ENCODE assay signal across 20 cellular contexts in genomic region chr10:78718032-78718572, GRCh38.
"Had no signal": no experiment of that assay in that cellular context is flagged by ENCODE, and none has a peak within 500 bp of the region (broad histone marks: within the 10 kb centered on the region; RNA-seq: fewer than 3 reads in every experiment).

No MANE protein-coding gene starts in this region.

- H3K27ac ChIP-seq: cardiac muscle cell, parathyroid adenoma, vagina, WERI-Rb-1 had no signal

- H2AFZ ChIP-seq: parathyroid adenoma had no signal

- DNase-seq: activated CD8-positive, alpha-beta memory T cell treated with anti-CD3 and anti-CD28 coated beads, Interleukin-2, amount 50 U/mL, for 48 hours; activated naive CD4-positive, alpha-beta T cell treated with Interleukin-2 at 50 U/mL for 16 hours; activated naive CD8-positive, alpha-beta T cell treated with anti-CD3 and anti-CD28 coated beads for 36 hours; activated T-cell treated with anti-CD3 and anti-CD28 coated beads, Interleukin-2, amount 50 U/mL, for 4 hours; body of pancreas; effector memory CD4-positive, alpha-beta T cell; hypothalamus; mucosa of descending colon; naive B cell; nucleus accumbens; right cardiac atrium; stimulated activated CD4-positive, alpha-beta T cell treated with anti-CD3 and anti-CD28 coated beads, Interleukin-2, amount 100 ng/mL, for 24 hours; stimulated activated naive B cell treated with anti-CD40 and anti-IgM and Interleukin-4, amounts not matched to agents 10 μg/mL and 1 μg/mL and 100 μg/mL, for 72 hours; WERI-Rb-1 had no signal

- H3K36me3 ChIP-seq: cardiac muscle cell, thoracic aorta, vagina, WERI-Rb-1 had no signal

- H3K36me3 Mint-ChIP-seq: activated naive CD8-positive, alpha-beta T cell treated with anti-CD3 and anti-CD28 coated beads for 36 hours; memory B cell; naive B cell; stimulated activated naive B cell treated with anti-CD40 and anti-IgM and Interleukin-4, amounts not matched to agents 10 μg/mL and 1 μg/mL and 100 μg/mL, for 72 hours; type B pancreatic cell had no signal

- H3K27ac Mint-ChIP-seq: activated naive CD8-positive, alpha-beta T cell treated with anti-CD3 and anti-CD28 coated beads for 36 hours; memory B cell; naive B cell; stimulated activated naive B cell treated with anti-CD40 and anti-IgM and Interleukin-4, amounts not matched to agents 10 μg/mL and 1 μg/mL and 100 μg/mL, for 72 hours; type B pancreatic cell had no signal

- H3K27me3 ChIP-seq: body of pancreas, cardiac muscle cell, vagina had no signal

- H3K4me3 ChIP-seq: body of pancreas, cardiac muscle cell, mucosa of descending colon, thoracic aorta, vagina had no signal

- H3K4me1 Mint-ChIP-seq: memory B cell; naive B cell; stimulated activated naive B cell treated with anti-CD40 and anti-IgM and Interleukin-4, amounts not matched to agents 10 μg/mL and 1 μg/mL and 100 μg/mL, for 72 hours had no signal

- H3K4me3 Mint-ChIP-seq: activated naive CD8-positive, alpha-beta T cell treated with anti-CD3 and anti-CD28 coated beads for 36 hours; activated T-cell treated with anti-CD3 and anti-CD28 coated beads, Interleukin-2, amount 50 U/mL, for 4 hours; memory B cell; naive B cell; stimulated activated naive B cell treated with anti-CD40 and anti-IgM and Interleukin-4, amounts not matched to agents 10 μg/mL and 1 μg/mL and 100 μg/mL, for 72 hours; type B pancreatic cell had no signal

- H3K4me1 ChIP-seq: parathyroid adenoma, vagina had no signal

- ATAC-seq: activated T-cell treated with anti-CD3 and anti-CD28 coated beads, Interleukin-2, amount 50 U/mL, for 4 hours; mucosa of descending colon; stimulated activated naive B cell treated with anti-CD40 and anti-IgM and Interleukin-4, amounts not matched to agents 10 μg/mL and 1 μg/mL and 100 μg/mL, for 72 hours had no signal

- H3K9me3 Mint-ChIP-seq: activated naive CD8-positive, alpha-beta T cell treated with anti-CD3 and anti-CD28 coated beads for 36 hours; activated T-cell treated with anti-CD3 and anti-CD28 coated beads, Interleukin-2, amount 50 U/mL, for 4 hours; memory B cell; stimulated activated naive B cell treated with anti-CD40 and anti-IgM and Interleukin-4, amounts not matched to agents 10 μg/mL and 1 μg/mL and 100 μg/mL, for 72 hours; type B pancreatic cell had no signal

- H3K9me3 ChIP-seq: body of pancreas, mucosa of descending colon, thoracic aorta, vagina had no signal

- H3K79me2 ChIP-seq: parathyroid adenoma had no signal
